In genomic region chr4:52861879-52862604, GRCh38 we compare ENCODE assay signal across 1 cellular context.
TF ChIP-seq lines count a peak whose summit lies in the region.

RASL11B (plus strand) TSS chr4:52862317; CDS start chr4:52862508, 191 bp downstream.

TF ChIP-seq in WTC11, 78 proteins besides CTCF, POLR2A, EP300 and RAD21 (continued from another document):
- TF ChIP-seq FOXP4 (CRISPR knock-in tag; IDR thresholded peaks at IDR 0.05) = peak; percentile 51; the same call in 1 of the 2 replicates
- TF ChIP-seq ZBTB43 (CRISPR knock-in tag; IDR thresholded peaks at IDR 0.05) = 0 out of 2 replicates have a peak, but pooled peaks have one; percentile 20
- no peak for TF ChIP-seq ATF6 (CRISPR knock-in tag; IDR thresholded peaks at IDR 0.05)
- peak; percentile 94 for TF ChIP-seq SP1 (CRISPR knock-in tag; conservative IDR thresholded peaks at IDR 0.05)
- no peak for TF ChIP-seq HMGXB4 (CRISPR knock-in tag; IDR thresholded peaks at IDR 0.05)
- TF ChIP-seq ZBTB21 (CRISPR knock-in tag; IDR thresholded peaks at IDR 0.05; ENCODE audit: borderline replicate concordance) = peak; percentile 39; the same call in 1 of the 2 replicates
- peak; percentile 39; the same call in 1 of the 2 replicates for TF ChIP-seq MAX (CRISPR knock-in tag; IDR thresholded peaks at IDR 0.05)
- no peak for TF ChIP-seq ATF2 (CRISPR knock-in tag; IDR thresholded peaks at IDR 0.05; ENCODE audit: borderline replicate concordance, low read depth)
- no peak for TF ChIP-seq ZNF671 (CRISPR knock-in tag; IDR thresholded peaks at IDR 0.05)
- no peak for TF ChIP-seq ZNF512 (CRISPR knock-in tag; IDR thresholded peaks at IDR 0.05; ENCODE audit: borderline replicate concordance)
- peak; percentile 50; the same call in 1 of the 2 replicates for TF ChIP-seq ZNF423 (CRISPR knock-in tag; IDR thresholded peaks at IDR 0.05)
- TF ChIP-seq TP53 (CRISPR knock-in tag; IDR thresholded peaks at IDR 0.05) = 0 out of 2 replicates have a peak, but pooled peaks have one; percentile 37
- peak; percentile 49; the same call in 1 of the 2 replicates for TF ChIP-seq NR1H2 (CRISPR knock-in tag; IDR thresholded peaks at IDR 0.05)
- TF ChIP-seq KAT7 (CRISPR knock-in tag; IDR thresholded peaks at IDR 0.05; ENCODE audit: borderline replicate concordance) = no peak; the same call in 1 of the 2 replicates
- no peak for TF ChIP-seq EMX1 (CRISPR knock-in tag; IDR thresholded peaks at IDR 0.05)
- TF ChIP-seq CREM (CRISPR knock-in tag; IDR thresholded peaks at IDR 0.05) = no peak
- 0 out of 2 replicates have a peak, but pooled peaks have one; percentile 57 for TF ChIP-seq NFE2L1 (CRISPR knock-in tag; IDR thresholded peaks at IDR 0.05)
- no peak for TF ChIP-seq ZNF138 (CRISPR knock-in tag; conservative IDR thresholded peaks at IDR 0.05)
- TF ChIP-seq GTF2I (CRISPR knock-in tag; conservative IDR thresholded peaks at IDR 0.05) = no peak
- TF ChIP-seq IRF1 (CRISPR knock-in tag; IDR thresholded peaks at IDR 0.05) = no peak
- TF ChIP-seq AFF4 (CRISPR knock-in tag; IDR thresholded peaks at IDR 0.05; ENCODE audit: borderline replicate concordance) = no peak; the same call in 1 of the 2 replicates
- TF ChIP-seq GABPB1 (CRISPR knock-in tag; IDR thresholded peaks at IDR 0.05) = no peak
- peak; percentile 79 for TF ChIP-seq ETV6 (CRISPR knock-in tag; IDR thresholded peaks at IDR 0.05)
- TF ChIP-seq NR3C1 (CRISPR knock-in tag; conservative IDR thresholded peaks at IDR 0.05; ENCODE audit: low read depth) = no peak
- TF ChIP-seq GRHL2 (CRISPR knock-in tag; IDR thresholded peaks at IDR 0.05; ENCODE audit: insufficient replicate concordance, severe bottlenecking) = no peak
- no peak for TF ChIP-seq ZNF396 (CRISPR knock-in tag; IDR thresholded peaks at IDR 0.05; ENCODE audit: borderline replicate concordance)
- TF ChIP-seq PRRX2 (CRISPR knock-in tag; IDR thresholded peaks at IDR 0.05) = no peak
- no peak for TF ChIP-seq ZNF121 (CRISPR knock-in tag; IDR thresholded peaks at IDR 0.05)
- no peak for TF ChIP-seq ZSCAN18 (CRISPR knock-in tag; IDR thresholded peaks at IDR 0.05)
- TF ChIP-seq FOXP1 (CRISPR knock-in tag; IDR thresholded peaks at IDR 0.05; ENCODE audit: borderline replicate concordance) = peak; percentile 53
- TF ChIP-seq SOX15 (CRISPR knock-in tag; IDR thresholded peaks at IDR 0.05) = no peak
- TF ChIP-seq SMAD4 (CRISPR knock-in tag; IDR thresholded peaks at IDR 0.05) = no peak
- TF ChIP-seq MYBL2 (CRISPR knock-in tag; IDR thresholded peaks at IDR 0.05) = no peak; the same call in 1 of the 2 replicates
- TF ChIP-seq MXD4 (CRISPR knock-in tag; IDR thresholded peaks at IDR 0.05; ENCODE audit: borderline replicate concordance) = no peak
- no peak for TF ChIP-seq JAZF1 (CRISPR knock-in tag; IDR thresholded peaks at IDR 0.05)
